8 cellular contexts compared by ENCODE assay signal in the genomic region with DNA sequence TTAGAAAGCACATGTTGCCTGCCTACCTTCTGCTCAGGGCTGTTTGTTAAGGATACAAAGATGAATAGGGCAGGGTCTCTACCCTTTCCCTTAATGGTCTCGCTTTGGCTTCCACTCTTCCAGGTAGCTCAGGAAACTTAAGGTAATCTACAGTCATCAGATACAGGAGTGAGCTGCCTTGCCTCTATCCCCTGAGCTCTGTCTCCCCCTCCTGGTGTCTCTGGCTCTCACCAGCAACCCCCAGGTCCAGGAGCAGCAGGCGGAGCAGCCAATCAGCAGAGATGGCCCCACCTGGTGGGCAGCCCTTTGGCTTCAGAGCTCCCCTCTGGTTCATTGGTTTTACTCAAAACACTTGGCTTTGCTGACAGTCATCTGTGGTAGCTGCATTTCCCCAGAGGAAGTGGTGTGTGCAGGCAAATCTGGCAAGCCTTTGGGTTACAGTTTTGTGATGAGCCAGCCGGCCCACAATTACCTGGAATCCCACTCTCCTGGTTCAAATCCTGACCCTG.
A peak's percentile ranks its signal among the peaks of the same experiment; 100 is the strongest.
DNase-seq lines count a peak whose midpoint lies in the region; ATAC-seq and TF ChIP-seq lines count a peak whose summit lies in the region.

No MANE protein-coding gene starts in this region.

- no peak overlapping the region for H3K4me3 ChIP-seq in AG10803 (ENCODE audit: low read length)
- no peak overlapping the region for H3K4me3 ChIP-seq in WERI-Rb-1 (ENCODE audit: low read depth, low read length)

- in situ Hi-C loops in T47D (cut with HindIII; ENCODE audit: low pct_unique_long_range_greater_than_20kb, low sequenced_read_pairs), result no loop called here

- peak; percentile 91 for ATAC-seq in GM18873 (IDR thresholded peaks at IDR 0.05; ENCODE audit: low FRiP score, unreplicated experiment)
- peak; percentile 96 for ATAC-seq in HG03097 (IDR thresholded peaks at IDR 0.05; ENCODE audit: low FRiP score, unreplicated experiment)

- DNase-seq in AG10803 (ENCODE audit: low read depth) (peak; percentile 60), NCI-H2171 treated with DMSO at 0.1 percent for 48 hours (lab: John Stamatoyannopoulos, UW) (peak; percentile 75), WERI-Rb-1 (peak; percentile 94), T47D (ENCODE audit: low read depth in 1 of 2, low spot score in 1 of 2) (peak; percentile 89), islet precursor cell (peak; percentile 98)
- peak; percentile 61 to 74 for DNase-seq in stimulated activated CD4-positive, alpha-beta T cell treated with anti-CD3 and anti-CD28 coated beads, Interleukin-1b, Interleukin-23, amount 100 ng/mL, for 4 hours (ENCODE audit: low read depth in 2 of 2)

- peak; percentile 93 for TF ChIP-seq CTCF in AG10803 (conservative IDR thresholded peaks at IDR 0.05; ENCODE audit: low read length)
- TF ChIP-seq CTCF in WERI-Rb-1 (IDR thresholded peaks at IDR 0.05; ENCODE audit: low read depth, low read length), result peak; percentile 95

- no peaks in the 10 kb centered on the region for H3K36me3 ChIP-seq in WERI-Rb-1

- H3K27ac ChIP-seq in WERI-Rb-1, result no peak overlapping the region

- H3K9me3 ChIP-seq in WERI-Rb-1 (ENCODE audit: severe bottlenecking), result no peaks in the 10 kb centered on the region

- H3K27me3 ChIP-seq in WERI-Rb-1 (ENCODE audit: insufficient read depth, low read depth, severe bottlenecking), result no peaks in the 10 kb centered on the region
